In the genomic region with DNA sequence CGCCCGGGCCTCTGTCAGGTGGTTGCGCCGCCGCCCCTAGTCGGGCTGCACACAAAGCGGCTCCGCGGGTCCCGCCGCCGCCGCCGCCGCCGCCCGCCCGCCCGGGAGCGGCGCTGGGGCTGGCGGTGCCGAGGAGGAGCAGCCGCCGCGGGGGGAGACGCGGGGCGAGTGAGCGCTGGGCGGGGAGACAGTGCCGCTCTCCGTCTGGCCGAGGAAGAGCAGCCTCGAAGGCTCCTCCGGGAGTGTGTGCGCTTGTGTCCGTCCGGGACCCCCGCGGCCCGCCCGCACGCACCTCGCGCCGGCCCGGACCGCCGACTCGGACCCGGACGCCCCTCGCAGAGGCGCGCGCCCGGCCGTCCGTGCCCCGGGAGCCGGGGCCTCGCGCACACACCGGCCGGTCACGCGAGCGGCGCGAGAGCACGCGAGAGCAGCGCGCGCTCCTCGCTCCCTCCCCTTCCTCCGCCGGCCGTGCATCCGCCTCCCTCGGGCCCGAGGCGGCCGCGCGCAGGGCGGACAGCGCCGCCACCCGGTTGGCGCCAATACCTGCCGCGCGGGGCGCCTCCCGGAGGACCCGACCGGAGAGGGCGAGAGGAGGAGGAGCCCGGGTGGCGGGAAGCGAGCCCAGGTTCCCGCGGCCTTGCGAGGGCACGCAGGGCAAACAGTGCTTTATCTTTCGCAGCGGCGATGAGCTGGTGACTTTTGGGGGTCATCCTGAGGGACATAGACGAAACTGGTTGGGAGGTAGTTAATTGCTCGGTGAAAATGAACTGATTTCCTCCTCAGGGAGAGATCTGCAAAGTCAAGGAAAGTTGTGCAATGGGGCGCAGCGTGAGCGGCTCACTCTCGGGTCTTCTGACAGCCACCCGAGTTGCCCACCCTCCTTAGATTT, we compare ENCODE assay signal across 1 cellular context.
TF ChIP-seq lines count a peak whose summit lies in the region.

A gene with protein sequence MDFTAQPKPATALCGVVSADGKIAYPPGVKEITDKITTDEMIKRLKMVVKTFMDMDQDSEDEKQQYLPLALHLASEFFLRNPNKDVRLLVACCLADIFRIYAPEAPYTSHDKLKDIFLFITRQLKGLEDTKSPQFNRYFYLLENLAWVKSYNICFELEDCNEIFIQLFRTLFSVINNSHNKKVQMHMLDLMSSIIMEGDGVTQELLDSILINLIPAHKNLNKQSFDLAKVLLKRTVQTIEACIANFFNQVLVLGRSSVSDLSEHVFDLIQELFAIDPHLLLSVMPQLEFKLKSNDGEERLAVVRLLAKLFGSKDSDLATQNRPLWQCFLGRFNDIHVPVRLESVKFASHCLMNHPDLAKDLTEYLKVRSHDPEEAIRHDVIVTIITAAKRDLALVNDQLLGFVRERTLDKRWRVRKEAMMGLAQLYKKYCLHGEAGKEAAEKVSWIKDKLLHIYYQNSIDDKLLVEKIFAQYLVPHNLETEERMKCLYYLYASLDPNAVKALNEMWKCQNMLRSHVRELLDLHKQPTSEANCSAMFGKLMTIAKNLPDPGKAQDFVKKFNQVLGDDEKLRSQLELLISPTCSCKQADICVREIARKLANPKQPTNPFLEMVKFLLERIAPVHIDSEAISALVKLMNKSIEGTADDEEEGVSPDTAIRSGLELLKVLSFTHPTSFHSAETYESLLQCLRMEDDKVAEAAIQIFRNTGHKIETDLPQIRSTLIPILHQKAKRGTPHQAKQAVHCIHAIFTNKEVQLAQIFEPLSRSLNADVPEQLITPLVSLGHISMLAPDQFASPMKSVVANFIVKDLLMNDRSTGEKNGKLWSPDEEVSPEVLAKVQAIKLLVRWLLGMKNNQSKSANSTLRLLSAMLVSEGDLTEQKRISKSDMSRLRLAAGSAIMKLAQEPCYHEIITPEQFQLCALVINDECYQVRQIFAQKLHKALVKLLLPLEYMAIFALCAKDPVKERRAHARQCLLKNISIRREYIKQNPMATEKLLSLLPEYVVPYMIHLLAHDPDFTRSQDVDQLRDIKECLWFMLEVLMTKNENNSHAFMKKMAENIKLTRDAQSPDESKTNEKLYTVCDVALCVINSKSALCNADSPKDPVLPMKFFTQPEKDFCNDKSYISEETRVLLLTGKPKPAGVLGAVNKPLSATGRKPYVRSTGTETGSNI (N-terminal part only) (minus strand): TSS at position 423 of the 889 bp plus-strand sequence. CDS start 1,334 bp downstream, outside the sequence.

TF ChIP-seq in GM12878, 131 proteins besides CTCF, POLR2A, EP300 and RAD21 (continued from another document):
- TF ChIP-seq NBN (IDR thresholded peaks at IDR 0.05) (peak; percentile 60; the same call in 1 of the 2 replicates), MTA2 (IDR thresholded peaks at IDR 0.05; ENCODE audit: low read depth) (no peak), RELA (IDR thresholded peaks at IDR 0.05; ENCODE audit: borderline replicate concordance, partially characterized antibody) (peak; percentile 72), DPF2 (IDR thresholded peaks at IDR 0.05) (peak; percentile 82), SMARCA5 (IDR thresholded peaks at IDR 0.05) (peak; percentile 99), RAD51 (IDR thresholded peaks at IDR 0.05) (no peak), BHLHE40 (IDR thresholded peaks at IDR 0.05; ENCODE audit: borderline replicate concordance in 1 of 2, low read depth in 2 of 2, low read length in 1 of 2) (peak; percentile 93 to 99)
- TF ChIP-seq, protein P1, sequence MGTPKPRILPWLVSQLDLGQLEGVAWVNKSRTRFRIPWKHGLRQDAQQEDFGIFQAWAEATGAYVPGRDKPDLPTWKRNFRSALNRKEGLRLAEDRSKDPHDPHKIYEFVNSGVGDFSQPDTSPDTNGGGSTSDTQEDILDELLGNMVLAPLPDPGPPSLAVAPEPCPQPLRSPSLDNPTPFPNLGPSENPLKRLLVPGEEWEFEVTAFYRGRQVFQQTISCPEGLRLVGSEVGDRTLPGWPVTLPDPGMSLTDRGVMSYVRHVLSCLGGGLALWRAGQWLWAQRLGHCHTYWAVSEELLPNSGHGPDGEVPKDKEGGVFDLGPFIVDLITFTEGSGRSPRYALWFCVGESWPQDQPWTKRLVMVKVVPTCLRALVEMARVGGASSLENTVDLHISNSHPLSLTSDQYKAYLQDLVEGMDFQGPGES (IDR thresholded peaks at IDR 0.05), result 0 out of 2 replicates have a peak, but pooled peaks have one; percentile 27
